ENCODE assay signal across 8 cellular contexts in genomic region chr11:9861860-9862725, GRCh38.
DNase-seq lines count a peak whose midpoint lies in the region; ATAC-seq lines count a peak whose summit lies in the region.

No MANE protein-coding gene starts in this region.

- H3K27ac ChIP-seq in mesendoderm (ENCODE audit: low read depth, low read length) = peak overlapping the region; percentile 16
- no peak overlapping the region for H3K27ac ChIP-seq in substantia nigra (ENCODE audit: low read depth, low read length, poor library complexity, severe bottlenecking)

- DNase-seq in AML-193 (lab: John Stamatoyannopoulos, UW) (peak; percentile 73 to 75), NCI-H2196 (lab: John Stamatoyannopoulos, UW; ENCODE audit: unreplicated experiment) (peak; percentile 63), mesendoderm (peak; percentile 88), substantia nigra (lab: John Stamatoyannopoulos, UW) (peak in 32 of 49 donors; percentile 1 to 63 (median 15))
- peak; percentile 6 for DNase-seq in activated CD4-positive, CD25-positive, alpha-beta regulatory T cell treated with anti-CD3 and anti-CD28 coated beads, Interleukin-2, amount 50 U/mL, for 16 hours (ENCODE audit: low read depth, low spot score)
- peak; percentile 21 for DNase-seq in effector CD4-positive, alpha-beta T cell

- no peaks in the 10 kb centered on the region for H3K36me3 ChIP-seq in mesendoderm (ENCODE audit: control insufficient read depth, insufficient read depth, low read length)

- H3K23ac ChIP-seq in mesendoderm (ENCODE audit: low read length) = no peak overlapping the region

- H2BK120ac ChIP-seq in mesendoderm (ENCODE audit: low read depth, low read length) = peak overlapping the region; percentile 73

- no peak overlapping the region for H3K9ac ChIP-seq in mesendoderm (ENCODE audit: low read length)

- peaks cover 9% of the 10 kb centered on the region for H3K4me1 ChIP-seq in mesendoderm (ENCODE audit: control insufficient read depth, low read depth, low read length)

- H4K5ac ChIP-seq in mesendoderm (ENCODE audit: low read length) = no peak overlapping the region

- peak overlapping the region; percentile 87 for H3K18ac ChIP-seq in mesendoderm (ENCODE audit: low read length)

- H3K79me1 ChIP-seq in mesendoderm (ENCODE audit: low read length) = no peaks in the 10 kb centered on the region

- ATAC-seq in GM18520 (IDR thresholded peaks at IDR 0.05; ENCODE audit: unreplicated experiment) (peak; percentile 72), HG03045 (IDR thresholded peaks at IDR 0.05; ENCODE audit: unreplicated experiment) (peak; percentile 67)

- peak overlapping the region; percentile 98 for H2BK15ac ChIP-seq in mesendoderm (replicated peaks; ENCODE audit: low read depth)

- no peak overlapping the region for H2AK5ac ChIP-seq in mesendoderm (ENCODE audit: low read length)

- no peaks in the 10 kb centered on the region for H3K27me3 ChIP-seq in mesendoderm (ENCODE audit: insufficient read depth, low read length, poor library complexity)

- H3K4me2 ChIP-seq in mesendoderm (ENCODE audit: low read length) = no peak overlapping the region

- H3K4me3 ChIP-seq in mesendoderm (ENCODE audit: low read length) = no peak overlapping the region

- no peak overlapping the region for H3K4ac ChIP-seq in mesendoderm (ENCODE audit: low read depth, low read length)

- H2BK5ac ChIP-seq in mesendoderm (ENCODE audit: low read length) = no peak overlapping the region

- no peaks in the 10 kb centered on the region for H3K79me2 ChIP-seq in mesendoderm (ENCODE audit: control insufficient read depth, insufficient read depth, low read length)

- peak overlapping the region; percentile 1 for H3K56ac ChIP-seq in mesendoderm (ENCODE audit: low read length)

- no peak overlapping the region for H4K8ac ChIP-seq in mesendoderm (ENCODE audit: low read depth, low read length)

- WGBS in mesendoderm (ENCODE audit: extremely low coverage, insufficient coverage, low lambda C conversion rate) = no CpG with 5 or more reads among the region's 4 CpGs

Comparison
In these comparisons a context has a peak if more than half of its experiments do, and no peak if none do; other contexts are left out.
1. DNase-seq: peak in every context shown above with its lines; median percentile 88 in mesendoderm; 74 in AML-193; 63 in NCI-H2196; 21 in effector CD4-positive, alpha-beta T cell; 15 in substantia nigra; 6 in activated CD4-positive, CD25-positive, alpha-beta regulatory T cell treated with anti-CD3 and anti-CD28 coated beads, Interleukin-2, amount 50 U/mL, for 16 hours.